Comparison of ENCODE assay signal across 13 cellular contexts in genomic region chr2:197085665-197086064, GRCh38.
DNase-seq lines count a peak whose midpoint lies in the region; ATAC-seq and TF ChIP-seq lines count a peak whose summit lies in the region.
"Had no signal": no experiment of that assay in that cellular context is flagged by ENCODE, and none has a peak within 500 bp of the region (broad histone marks: within the 10 kb centered on the region; RNA-seq: fewer than 3 reads in every experiment).

No MANE protein-coding gene starts in this region.

- peaks cover 22% of the 10 kb centered on the region for H3K4me1 Mint-ChIP-seq in activated naive CD8-positive, alpha-beta T cell (ENCODE audit: low read depth)
- peaks cover 17% of the 10 kb centered on the region for H3K4me1 Mint-ChIP-seq in activated naive CD8-positive, alpha-beta T cell treated with anti-CD3 and anti-CD28 coated beads for 36 hours
- peaks cover 14% of the 10 kb centered on the region for H3K4me1 Mint-ChIP-seq in T-helper 17 cell
- peaks cover 16 to 47% (median 32%) of the 10 kb centered on the region in 4 donors for H3K4me1 Mint-ChIP-seq in naive thymus-derived CD8-positive, alpha-beta T cell

- no peaks in the 10 kb centered on the region for H3K9me3 ChIP-seq in T-helper 17 cell (ENCODE audit: control insufficient read depth, low read length, poor library complexity, severe bottlenecking)
- H3K9me3 ChIP-seq in prostate gland: no peaks in the 10 kb centered on the region

- H3K9me3 Mint-ChIP-seq in activated naive CD8-positive, alpha-beta T cell (ENCODE audit: low read depth): no peaks in the 10 kb centered on the region
- no peaks in the 10 kb centered on the region for H3K9me3 Mint-ChIP-seq in activated naive CD8-positive, alpha-beta T cell treated with anti-CD3 and anti-CD28 coated beads for 36 hours
- H3K9me3 Mint-ChIP-seq in naive thymus-derived CD8-positive, alpha-beta T cell: no peaks in the 10 kb centered on the region

- peak overlapping the region; percentile 89 for H3K27ac Mint-ChIP-seq in activated naive CD8-positive, alpha-beta T cell
- no peak overlapping the region for H3K27ac Mint-ChIP-seq in activated naive CD8-positive, alpha-beta T cell treated with anti-CD3 and anti-CD28 coated beads for 36 hours
- no peak overlapping the region for H3K27ac Mint-ChIP-seq in T-helper 17 cell
- H3K27ac Mint-ChIP-seq in naive thymus-derived CD8-positive, alpha-beta T cell: peak overlapping the region in 8 of 10 donors; percentile 19 to 65 (median 47)

- H3K27me3 ChIP-seq in prostate gland (replicated peaks; ENCODE audit: insufficient read depth): no peaks in the 10 kb centered on the region

- H3K27ac ChIP-seq in prostate gland: no peak overlapping the region
- H3K27ac ChIP-seq: GM23248, KMS-11 had no signal

- H3K27me3 Mint-ChIP-seq in activated naive CD8-positive, alpha-beta T cell: no peaks in the 10 kb centered on the region
- H3K27me3 Mint-ChIP-seq in activated naive CD8-positive, alpha-beta T cell treated with anti-CD3 and anti-CD28 coated beads for 36 hours: no peaks in the 10 kb centered on the region
- H3K27me3 Mint-ChIP-seq in T-helper 17 cell: no peaks in the 10 kb centered on the region
- no peaks in the 10 kb centered on the region for H3K27me3 Mint-ChIP-seq in naive thymus-derived CD8-positive, alpha-beta T cell

- no peak overlapping the region for H3K4me3 ChIP-seq in prostate gland
- H3K4me3 ChIP-seq: GM23248 had no signal

- WGBS in prostate gland: 96% methylated on average over 5 of the region's 5 CpGs

- POLR2A ChIA-PET in naive thymus-derived CD8-positive, alpha-beta T cell (lab: Charles Lee): no interaction called here

- H3K36me3 ChIP-seq in prostate gland: no peaks in the 10 kb centered on the region

- intact Hi-C loops in prostate gland (cut with DNase I): no loop called here

- TF ChIP-seq CTCF in prostate gland (IDR thresholded peaks at IDR 0.05): no peak

- no peak overlapping the region for H3K4me3 Mint-ChIP-seq in activated naive CD8-positive, alpha-beta T cell
- no peak overlapping the region for H3K4me3 Mint-ChIP-seq in activated naive CD8-positive, alpha-beta T cell treated with anti-CD3 and anti-CD28 coated beads for 36 hours
- H3K4me3 Mint-ChIP-seq in T-helper 17 cell: peak overlapping the region; percentile 12
- peak overlapping the region in 3 of 10 donors; percentile 5 to 43 (median 16) for H3K4me3 Mint-ChIP-seq in naive thymus-derived CD8-positive, alpha-beta T cell

- H3K36me3 Mint-ChIP-seq in activated naive CD8-positive, alpha-beta T cell: peaks cover 34% of the 10 kb centered on the region
- peaks cover 42% of the 10 kb centered on the region for H3K36me3 Mint-ChIP-seq in activated naive CD8-positive, alpha-beta T cell treated with anti-CD3 and anti-CD28 coated beads for 36 hours
- peaks cover 15% of the 10 kb centered on the region for H3K36me3 Mint-ChIP-seq in T-helper 17 cell (ENCODE audit: low read depth)
- H3K36me3 Mint-ChIP-seq in naive thymus-derived CD8-positive, alpha-beta T cell: peaks cover 21 to 90% (median 54%) of the 10 kb centered on the region in 3 donors

- no peak for TF ChIP-seq POLR2A in prostate gland (IDR thresholded peaks at IDR 0.05)

- no peak for ATAC-seq in T-helper 17 cell
- ATAC-seq in naive thymus-derived CD8-positive, alpha-beta T cell: no peak

- no peak for DNase-seq in activated naive CD8-positive, alpha-beta T cell treated with anti-CD3 and anti-CD28 coated beads for 36 hours
- no peak for DNase-seq in T-helper 17 cell
- no peak for DNase-seq in naive thymus-derived CD8-positive, alpha-beta T cell
- no peak for DNase-seq in cerebellar nuclear complex (lab: John Stamatoyannopoulos, UW)
- no peak for DNase-seq in prostate gland (ENCODE audit: low spot score)
- no peak for DNase-seq in kidney glomerular epithelial cell (lab: John Stamatoyannopoulos, UW)
- DNase-seq: DMS 273 treated with DMSO at 0.1 percent for 48 hours, GM23248, NCI-H1092, NCI-H1694, NCI-H748 treated with DMSO at 0.1 percent for 48 hours had no signal

- no peaks in the 10 kb centered on the region for H3K4me1 ChIP-seq in prostate gland (replicated peaks)

Comparison
In these comparisons a context has a peak if more than half of its experiments do, and no peak if none do; other contexts are left out.
1. H3K27ac Mint-ChIP-seq: peak in activated naive CD8-positive, alpha-beta T cell (single experiment) and naive thymus-derived CD8-positive, alpha-beta T cell (8 of 10); none in activated naive CD8-positive, alpha-beta T cell treated with anti-CD3 and anti-CD28 coated beads for 36 hours (single experiment) and T-helper 17 cell (single experiment).